In the genomic region with DNA sequence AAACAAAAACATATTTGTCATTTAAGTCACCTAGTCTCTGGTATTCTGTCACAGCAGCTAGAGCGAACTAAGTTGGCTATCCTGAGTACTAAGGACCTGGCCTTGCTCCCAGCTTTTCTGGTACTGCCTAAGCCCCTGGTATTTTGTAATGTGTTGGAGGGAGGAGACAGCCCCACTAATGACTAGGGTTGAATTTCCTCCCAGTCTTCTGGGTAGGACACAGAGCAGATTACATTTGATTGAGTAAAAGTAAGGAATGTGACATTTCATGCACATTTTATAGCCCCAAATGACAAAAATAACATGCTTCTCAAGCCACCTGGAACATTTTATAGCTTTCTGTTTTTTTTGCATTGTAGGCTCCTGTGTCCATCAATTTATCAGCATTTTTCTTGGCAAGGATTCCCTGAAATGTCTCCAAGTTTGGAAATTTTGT, we compare ENCODE assay signal across 13 cellular contexts. TPM values are rescaled to one million over a fixed set of nuclear protein-coding genes. Genes with fewer than 3 reads are reported as not detected.
DNase-seq lines count a peak whose midpoint lies in the region; TF ChIP-seq lines count a peak whose summit lies in the region.
"Had no signal": no experiment of that assay in that cellular context is flagged by ENCODE, and none has a peak within 500 bp of the region (broad histone marks: within the 10 kb centered on the region; RNA-seq: fewer than 3 reads in every experiment).

No MANE protein-coding gene starts in this region.

- TF ChIP-seq CTCF in chondrocyte (IDR thresholded peaks at IDR 0.05) (no peak), tibial artery (IDR thresholded peaks at IDR 0.05) (no peak)

- no peak overlapping the region for H3K4me3 ChIP-seq in tibial artery
- H3K4me3 ChIP-seq: SJCRH30 had no signal

- no peaks in the 10 kb centered on the region for H3K27me3 Mint-ChIP-seq in chondrocyte (ENCODE audit: low read depth)

- H3K27ac Mint-ChIP-seq in chondrocyte (ENCODE audit: unreplicated experiment), result peak overlapping the region; percentile 89

- intact Hi-C loops in tibial artery (cut with DNase I; ENCODE audit: low total_unique reads), result no loop called here

- peaks cover 57% of the 10 kb centered on the region for H3K4me1 Mint-ChIP-seq in chondrocyte (ENCODE audit: low read depth)

- H3K9me3 Mint-ChIP-seq in chondrocyte (ENCODE audit: low read depth), result no peaks in the 10 kb centered on the region
- H3K9me3 Mint-ChIP-seq: immature natural killer cell had no signal

- H3K36me3 ChIP-seq in tibial artery, result no peaks in the 10 kb centered on the region
- H3K36me3 ChIP-seq: SJCRH30 had no signal

- peak overlapping the region; percentile 60 to 63 for H3K27ac ChIP-seq in tibial artery
- H3K27ac ChIP-seq: HL-60, SJCRH30 had no signal

- peak; percentile 34 for DNase-seq in HCEC 1CT
- no peak for DNase-seq in chondrocyte (ENCODE audit: low spot score)
- peak; percentile 79 for DNase-seq in left kidney (ENCODE audit: low read depth, low spot score)
- peak; percentile 76 to 84 for DNase-seq in tibial artery
- DNase-seq in activated T-cell treated with anti-CD3 and anti-CD28 coated beads, Interleukin-2, amount 50 U/mL, for 48 hours, result no peak
- no peak for DNase-seq in putamen (ENCODE audit: low spot score)
- no peak for DNase-seq in NCI-H774 (lab: John Stamatoyannopoulos, UW)
- DNase-seq in activated effector memory CD4-positive, alpha-beta T cell treated with Interleukin-2 at 50 U/mL for 16 hours, result no peak
- DNase-seq: DMS153, immature natural killer cell, NCI-H510A, SJCRH30 had no signal

- H3K4me1 ChIP-seq in tibial artery, result peaks cover 0 to 23% (median 12%) of the 10 kb centered on the region in 4 donors

- H3K27me3 ChIP-seq in tibial artery, result no peaks in the 10 kb centered on the region
- H3K27me3 ChIP-seq: SJCRH30 had no signal

- H3K36me3 Mint-ChIP-seq in chondrocyte (ENCODE audit: low read depth), result no peaks in the 10 kb centered on the region

- H3K4me3 Mint-ChIP-seq in chondrocyte (ENCODE audit: unreplicated experiment), result no peak overlapping the region
- H3K4me3 Mint-ChIP-seq: immature natural killer cell had no signal

- H3K9me3 ChIP-seq in tibial artery, result no peaks in the 10 kb centered on the region
- H3K9me3 ChIP-seq: SJCRH30 had no signal

RNA-seq across cellular contexts. Expression of a gene that starts 47.9 kb away (rescaled TPM):
- 112 to 157 TPM (median 117 TPM) in 3 replicates for total RNA-seq in chondrocyte

Comparison
In these comparisons a context has a peak if more than half of its experiments do, and no peak if none do; other contexts are left out.
1. DNase-seq: peak in HCEC 1CT (single experiment), left kidney (single experiment) and tibial artery (2 of 2); none in chondrocyte (single experiment), activated T-cell treated with anti-CD3 and anti-CD28 coated beads, Interleukin-2, amount 50 U/mL, for 48 hours (0 of 2), putamen (single experiment), NCI-H774 (single experiment) and activated effector memory CD4-positive, alpha-beta T cell treated with Interleukin-2 at 50 U/mL for 16 hours (single experiment).